ENCODE assay signal across 10 cellular contexts in genomic region chr9:131274674-131275331, GRCh38. TPM values are rescaled to one million over a fixed set of nuclear protein-coding genes. Genes with fewer than 3 reads are reported as not detected.
A peak's percentile ranks its signal among the peaks of the same experiment; 100 is the strongest.
DNase-seq lines count a peak whose midpoint lies in the region; ATAC-seq and TF ChIP-seq lines count a peak whose summit lies in the region.
"Had no signal": no experiment of that assay in that cellular context is flagged by ENCODE, and none has a peak within 500 bp of the region (broad histone marks: within the 10 kb centered on the region; RNA-seq: fewer than 3 reads in every experiment).

No MANE protein-coding gene starts in this region.

- ATAC-seq in GM21825 (IDR thresholded peaks at IDR 0.05; ENCODE audit: unreplicated experiment) (peak; percentile 24), HG03108 (IDR thresholded peaks at IDR 0.05; ENCODE audit: unreplicated experiment) (no peak), HG03521 (IDR thresholded peaks at IDR 0.05; ENCODE audit: unreplicated experiment) (no peak), GM21447 (IDR thresholded peaks at IDR 0.05; ENCODE audit: unreplicated experiment) (no peak)
- ATAC-seq: SK-N-SH treated with all-trans-retinoic acid at 6 μM for 48 hours had no signal

- H3K9me3 ChIP-seq in BLaER1: no peaks in the 10 kb centered on the region
- H3K9me3 ChIP-seq in adrenal gland (replicated peaks in 1 of 3): no peaks in the 10 kb centered on the region
- no peaks in the 10 kb centered on the region for H3K9me3 ChIP-seq in mucosa of rectum (ENCODE audit: control insufficient read depth in 2 of 2, low read length in 2 of 2)

- intact Hi-C loops in adrenal gland (cut with DNase I): no loop called here

- DNase-seq in adrenal gland (peak in 1 of 7 donors; percentile 50), glomerular visceral epithelial cell (ENCODE audit: extremely low spot score) (no peak)
- DNase-seq: effector CD8-positive, alpha-beta T cell had no signal

- H3K27ac ChIP-seq in BLaER1: peak overlapping the region; percentile 72
- H3K27ac ChIP-seq in adrenal gland: peak overlapping the region; percentile 9 to 80 (median 45)
- H3K27ac ChIP-seq in mucosa of rectum (ENCODE audit: low read depth in 2 of 2, low read length in 2 of 2): peak overlapping the region; percentile 62 to 79

- H3K36me3 ChIP-seq in BLaER1: no peaks in the 10 kb centered on the region
- H3K36me3 ChIP-seq in adrenal gland (replicated peaks in 1 of 2): no peaks in the 10 kb centered on the region
- H3K36me3 ChIP-seq in mucosa of rectum (ENCODE audit: control insufficient read depth in 2 of 2, insufficient read depth in 2 of 2, low read length in 2 of 2): no peaks in the 10 kb centered on the region

- peak in 1 of 2 donors; percentile 7 for TF ChIP-seq POLR2A in adrenal gland (IDR thresholded peaks at IDR 0.05)

- WGBS in adrenal gland, 4 donors: 54 to 64% (median 62%) methylated on average over 9 to 18 of the region's 18 CpGs

- peaks cover 18% of the 10 kb centered on the region for H4K20me1 ChIP-seq in BLaER1

- H3K4me3 ChIP-seq in BLaER1: peak overlapping the region; percentile 76
- H3K4me3 ChIP-seq in adrenal gland: peak overlapping the region in 1 of 4 donors; percentile 69
- H3K4me3 ChIP-seq in mucosa of rectum (ENCODE audit: low read length in 2 of 2): peak overlapping the region; percentile 72 to 80

- H3K4me1 ChIP-seq in BLaER1 (peaks cover 81% of the 10 kb centered on the region), adrenal gland (replicated peaks in 1 of 2) (peaks cover 0 to 7% of the 10 kb centered on the region in 2 donors), mucosa of rectum (ENCODE audit: control insufficient read depth in 2 of 2, insufficient read depth in 2 of 2, low read length in 2 of 2) (peaks cover 7 to 11% of the 10 kb centered on the region in 2 donors)

- peak overlapping the region; percentile 96 for H3K4me2 ChIP-seq in BLaER1

- H3K9ac ChIP-seq in BLaER1 (peak overlapping the region; percentile 73), mucosa of rectum (ENCODE audit: low read depth in 1 of 2, low read length in 2 of 2) (peak overlapping the region; percentile 65 to 81)

- H3K27me3 ChIP-seq in BLaER1 (peaks cover 57% of the 10 kb centered on the region), adrenal gland (no peaks in the 10 kb centered on the region), mucosa of rectum (ENCODE audit: control insufficient read depth in 2 of 2, insufficient read depth in 2 of 2, low read length in 2 of 2) (peaks cover 7 to 10% of the 10 kb centered on the region in 2 donors)

- no peak for TF ChIP-seq CTCF in adrenal gland (IDR thresholded peaks at IDR 0.05)

RNA-seq across cellular contexts. Expression of gene FAM78A, which starts 1.5 kb away (rescaled TPM):
- 10 to 100 TPM in 1 of 8 donors, 1 to 10 TPM in 7; 3.8 to 11.7 (median 6.9) TPM for total RNA-seq in adrenal gland
- 1 to 10 TPM; 1.1 to 6.8 (median 2.2) TPM for polyA plus RNA-seq in adrenal gland

RNA-seq across cellular contexts. Expression of gene PLPP7, which starts 14.7 kb away (rescaled TPM):
- 10 to 100 TPM; 11.1 to 31.4 (median 17.9) TPM for total RNA-seq in adrenal gland
- polyA plus RNA-seq in adrenal gland: 10 to 100 TPM in 1 of 3 donors, 1 to 10 TPM in 2; 4.8 to 13.2 (median 10.0) TPM
